ENCODE assay signal across 13 cellular contexts in the genomic region with DNA sequence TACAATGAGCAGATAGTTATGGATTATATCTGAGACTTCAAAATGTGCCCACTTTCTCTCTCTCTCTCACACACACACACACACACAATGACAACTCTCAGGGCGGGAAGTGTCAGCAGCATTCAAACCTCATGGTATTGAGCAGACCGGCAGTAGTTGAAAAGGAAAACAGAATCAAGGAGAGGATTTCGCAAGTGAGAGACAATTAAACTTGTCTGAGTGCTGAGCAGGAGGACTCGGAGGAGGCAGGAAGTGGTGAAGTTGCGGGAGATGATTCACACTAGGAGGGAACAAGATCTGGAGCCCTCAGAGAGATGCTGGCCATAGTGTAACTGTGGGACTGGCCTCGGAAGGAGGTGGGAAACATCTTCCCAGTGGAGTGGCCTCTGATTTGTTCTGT.
A peak's percentile ranks its signal among the peaks of the same experiment; 100 is the strongest.
DNase-seq lines count a peak whose midpoint lies in the region; ATAC-seq, FAIRE-seq and TF ChIP-seq lines count a peak whose summit lies in the region.
"Had no signal": no experiment of that assay in that cellular context is flagged by ENCODE, and none has a peak within 500 bp of the region (broad histone marks: within the 10 kb centered on the region; RNA-seq: fewer than 3 reads in every experiment).

No MANE protein-coding gene starts in this region.

- ATAC-seq in HepG2 = no peak
- ATAC-seq: natural killer cell treated with Interleukin-12 subunit alpha and Interleukin-12 subunit beta and Interleukin-15 and Interleukin-18, amount 100 ng/mL, for 72 hours had no signal

- peak; percentile 9 for DNase-seq in NK-92 treated with Interleukin-12 subunit alpha and Interleukin-12 subunit beta, amount 100 ng/mL, for 24 hours (lab: John Stamatoyannopoulos, UW)
- DNase-seq in NK-92 (lab: John Stamatoyannopoulos, UW; ENCODE audit: unreplicated experiment) (no peak), RWPE1 (ENCODE audit: low spot score) (peak; percentile 73), fibroblast of gingiva (ENCODE audit: low read depth) (peak; percentile 80), urothelium cell line (ENCODE audit: low spot score) (peak; percentile 72), HepG2 (ENCODE audit: low spot score) (no peak), GM19240 (ENCODE audit: insufficient read length, low spot score) (no peak)
- DNase-seq in activated effector memory CD4-positive, alpha-beta T cell treated with Interleukin-2 at 50 U/mL for 16 hours = no peak
- DNase-seq: activated B cell treated with CpG ODN at 0.5 μM for 24 hours; activated naive CD4-positive, alpha-beta T cell treated with anti-CD3 and anti-CD28 coated beads, Interleukin-2, amount 50 U/mL, for 16 hours; trophoblast cell had no signal

- no peak overlapping the region for H3K9ac ChIP-seq in HepG2 (ENCODE audit: insufficient read depth, low read depth, low read length)

- intact Hi-C loops in HepG2 (cut with micrococcal nuclease; ENCODE audit: unreplicated experiment) = no loop called here

- H3K4me2 ChIP-seq in HepG2 (ENCODE audit: low read depth, low read length) = no peak overlapping the region

- no peaks in the 10 kb centered on the region for H4K20me1 ChIP-seq in HepG2 (ENCODE audit: insufficient read depth, low read length)

- in situ Hi-C loops in HepG2 (cut with HindIII; ENCODE audit: extremely low pct_ligation_motif_present, low pct_unique_long_range_greater_than_20kb) = no loop called here

- H3K79me2 ChIP-seq in HepG2 (ENCODE audit: insufficient read depth, low read length) = no peaks in the 10 kb centered on the region

- TF ChIP-seq RAD21 in HepG2 (CRISPR knock-in tag; IDR thresholded peaks at IDR 0.05) = no peak

- CTCF ChIA-PET in RWPE1 (lab: Yijun Ruan, JAX) (no interaction called here), HepG2 (lab: Yijun Ruan, JAX; ENCODE audit: low intra/inter-chr PET ratio, low total read pairs) (no interaction called here)

- no peaks in the 10 kb centered on the region for H3K4me1 ChIP-seq in HepG2 (ENCODE audit: insufficient read depth, low read length)

- no peak overlapping the region for H2AFZ ChIP-seq in HepG2 (ENCODE audit: low read length)

- TF ChIP-seq EP300 in HepG2 (IDR thresholded peaks at IDR 0.05; ENCODE audit: low read depth in 2 of 2, low read length in 2 of 2) = no peak
- no peak for TF ChIP-seq EP300 in HepG2 (CRISPR knock-in tag; IDR thresholded peaks at IDR 0.05; ENCODE audit: borderline replicate concordance)

- WGBS in HepG2 (ENCODE audit: low lambda C conversion rate) = 21% methylated on average over 6 of the region's 6 CpGs

- BruUV-seq in HepG2 (replicated peaks; lab: Mats Ljungman, UMichigan) = no TSS peak

- FAIRE-seq in urothelium cell line (lab: Jason Lieb, UNC) (no peak), HepG2 (lab: Jason Lieb, UNC) (no peak)

- TF ChIP-seq CTCF in RWPE1 (conservative IDR thresholded peaks at IDR 0.05; ENCODE audit: low read depth) (no peak), HepG2 (CRISPR knock-in tag; IDR thresholded peaks at IDR 0.05) (no peak)

- H3K27ac ChIP-seq in RWPE1 (peak overlapping the region; percentile 61), HepG2 (ENCODE audit: extremely low read length, insufficient read depth, low read length) (no peak overlapping the region)
- H3K27ac ChIP-seq: 22Rv1 had no signal

- H3K36me3 ChIP-seq in HepG2 (replicated peaks in 1 of 2; ENCODE audit: control insufficient read depth in 1 of 2, insufficient read depth in 2 of 2, low read length in 2 of 2) = no peaks in the 10 kb centered on the region

- no peaks in the 10 kb centered on the region; a peak in 1 of 5 replicates for H3K27me3 ChIP-seq in HepG2 (ENCODE audit: control insufficient read depth in 1 of 2, insufficient read depth in 2 of 2, low read length in 2 of 2)

- H3K4me3 ChIP-seq in HepG2 (replicated peaks in 1 of 3; ENCODE audit: insufficient read depth in 1 of 3, low read depth in 2 of 3, low read length in 3 of 3) = no peak overlapping the region

- POLR2A ChIA-PET in RWPE1 (lab: Yijun Ruan, JAX; ENCODE audit: low non-redundant PET) = no interaction called here
- POLR2A ChIA-PET in HepG2 (lab: Yijun Ruan, JAX) = no interaction called here

- H3K9me3 ChIP-seq in HepG2 (ENCODE audit: low read length) = peaks cover 10% of the 10 kb centered on the region; the same call in 1 of the 2 replicates

- TF ChIP-seq POLR2A in HepG2 (IDR thresholded peaks at IDR 0.05; ENCODE audit: insufficient read depth in 1 of 2, low read depth in 2 of 2, low read length in 2 of 2) = no peak

TF ChIP-seq in HepG2, 621 proteins besides CTCF, POLR2A, EP300 and RAD21:
- TF ChIP-seq EEA1 (CRISPR knock-in tag; IDR thresholded peaks at IDR 0.05; ENCODE audit: borderline replicate concordance) (no peak), ZNF24 (IDR thresholded peaks at IDR 0.05) (no peak), NFYC (CRISPR knock-in tag; IDR thresholded peaks at IDR 0.05) (no peak), SMC3 (IDR thresholded peaks at IDR 0.05; ENCODE audit: low read length) (no peak), ZBTB7A (CRISPR knock-in tag; IDR thresholded peaks at IDR 0.05) (no peak), CC2D1A (CRISPR knock-in tag; IDR thresholded peaks at IDR 0.05) (no peak), IRF9 (CRISPR knock-in tag; IDR thresholded peaks at IDR 0.05; ENCODE audit: borderline replicate concordance) (no peak), FLYWCH1 (CRISPR knock-in tag; IDR thresholded peaks at IDR 0.05) (no peak), ZNF672 (CRISPR knock-in tag; IDR thresholded peaks at IDR 0.05) (no peak), MTF2 (CRISPR knock-in tag; IDR thresholded peaks at IDR 0.05; ENCODE audit: borderline replicate concordance) (no peak), GPN1 (CRISPR knock-in tag; IDR thresholded peaks at IDR 0.05; ENCODE audit: borderline replicate concordance) (no peak), THAP7 (CRISPR knock-in tag; IDR thresholded peaks at IDR 0.05) (no peak), NCOA1 (CRISPR knock-in tag; IDR thresholded peaks at IDR 0.05) (no peak), ZNF44 (CRISPR knock-in tag; IDR thresholded peaks at IDR 0.05) (no peak), CENPBD1 (CRISPR knock-in tag; IDR thresholded peaks at IDR 0.05; ENCODE audit: borderline replicate concordance, low read depth) (no peak), ZNF766 (CRISPR knock-in tag; IDR thresholded peaks at IDR 0.05; ENCODE audit: borderline replicate concordance) (no peak)
- TF ChIP-seq, protein P1, sequence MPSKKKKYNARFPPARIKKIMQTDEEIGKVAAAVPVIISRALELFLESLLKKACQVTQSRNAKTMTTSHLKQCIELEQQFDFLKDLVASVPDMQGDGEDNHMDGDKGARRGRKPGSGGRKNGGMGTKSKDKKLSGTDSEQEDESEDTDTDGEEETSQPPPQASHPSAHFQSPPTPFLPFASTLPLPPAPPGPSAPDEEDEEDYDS (CRISPR knock-in tag; IDR thresholded peaks at IDR 0.05) = no peak
TF ChIP-seq in HepG2: peak in this region for 0.

Comparison
In these comparisons a context has a peak if more than half of its experiments do, and no peak if none do; other contexts are left out.
1. DNase-seq: peak in NK-92 treated with Interleukin-12 subunit alpha and Interleukin-12 subunit beta, amount 100 ng/mL, for 24 hours (single experiment), RWPE1 (single experiment), fibroblast of gingiva (single experiment) and urothelium cell line (single experiment); none in NK-92 (single experiment), HepG2 (single experiment), GM19240 (single experiment) and activated effector memory CD4-positive, alpha-beta T cell treated with Interleukin-2 at 50 U/mL for 16 hours (single experiment).